1 cellular context compared by ENCODE assay signal in genomic region chr1:182611787-182612186, GRCh38.
TF ChIP-seq lines count a peak whose summit lies in the region.

No MANE protein-coding gene starts in this region.

TF ChIP-seq in HEK293, 187 proteins besides CTCF, POLR2A, EP300 and RAD21 (continued from another document):
- no peak for TF ChIP-seq ZNF248 (tag by site-specific recombination; IDR thresholded peaks at IDR 0.05)
- TF ChIP-seq ZBTB10 (tag by site-specific recombination; IDR thresholded peaks at IDR 0.05) = no peak
- no peak for TF ChIP-seq ZNF221 (tag by site-specific recombination; IDR thresholded peaks at IDR 0.05; ENCODE audit: borderline replicate concordance)
